1 cellular context compared by ENCODE assay signal in the genomic region with DNA sequence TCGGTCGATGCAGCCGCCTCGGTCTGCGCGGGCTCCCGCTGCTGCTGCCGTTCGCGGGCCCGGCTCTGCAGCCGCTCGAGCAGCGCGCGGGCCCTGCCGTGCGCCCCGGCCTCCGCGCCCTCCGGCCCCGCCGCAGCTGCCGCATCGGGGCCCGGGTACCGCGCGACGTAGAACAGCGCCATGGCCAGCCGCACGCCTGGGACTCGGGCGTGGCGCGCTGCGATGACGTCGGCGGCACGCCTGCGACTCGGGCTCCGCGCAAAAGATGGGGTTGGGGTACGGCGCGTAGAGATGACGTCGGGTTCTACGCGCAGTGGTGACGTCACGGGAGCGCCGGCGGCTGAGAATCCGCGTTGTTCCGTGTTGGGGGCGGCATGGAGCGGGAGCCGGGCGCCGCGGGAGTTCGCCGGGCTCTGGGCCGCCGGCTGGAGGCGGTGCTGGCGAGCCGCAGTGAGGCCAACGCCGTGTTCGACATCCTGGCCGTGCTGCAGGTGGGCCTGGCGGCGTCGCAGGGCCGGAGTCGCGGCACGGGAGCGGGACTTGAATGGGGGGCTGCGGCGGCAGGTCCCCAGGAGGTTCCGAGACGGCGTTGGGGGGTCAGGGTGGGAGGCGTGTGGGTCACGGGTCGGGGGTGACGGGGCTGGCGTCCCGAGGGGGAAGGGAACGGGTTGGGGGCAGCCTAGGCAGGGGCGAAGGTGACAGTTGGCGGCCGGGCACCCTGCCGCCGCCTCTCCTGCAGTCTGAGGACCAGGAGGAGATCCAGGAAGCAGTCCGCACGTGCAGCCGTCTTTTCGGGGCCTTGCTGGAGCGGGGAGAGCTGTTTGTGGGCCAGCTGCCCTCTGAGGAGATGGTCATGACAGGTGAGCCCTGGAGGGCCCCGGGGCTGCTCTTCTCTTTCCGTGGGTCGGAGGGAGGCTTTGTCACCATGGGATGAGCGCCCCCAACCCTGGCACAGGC.
TF ChIP-seq lines count a peak whose summit lies in the region.

TSS of gene DDX51 (minus strand) at position 205 of the 957 bp plus-strand sequence. CDS start at position 182, 23 bp downstream.
TSS of gene NOC4L (plus strand) at position 343 of the 957 bp plus-strand sequence. CDS start at position 375, 32 bp downstream.

TF ChIP-seq in HepG2, 621 proteins besides CTCF, POLR2A, EP300 and RAD21 (continued from another document and continues in another):
- no peak for TF ChIP-seq ZNF326 (CRISPR knock-in tag; IDR thresholded peaks at IDR 0.05; ENCODE audit: borderline replicate concordance)
- no peak for TF ChIP-seq ZNF720 (CRISPR knock-in tag; IDR thresholded peaks at IDR 0.05)
- TF ChIP-seq U2AF2 (IDR thresholded peaks at IDR 0.05; ENCODE audit: low read depth, low read length), result no peak
- TF ChIP-seq ATAD3A (CRISPR knock-in tag; IDR thresholded peaks at IDR 0.05), result 0 out of 2 replicates have a peak, but pooled peaks have one; percentile 70
- no peak for TF ChIP-seq SETDB1 (CRISPR knock-in tag; IDR thresholded peaks at IDR 0.05; ENCODE audit: borderline replicate concordance)
- no peak for TF ChIP-seq ZNF569 (CRISPR knock-in tag; IDR thresholded peaks at IDR 0.05; ENCODE audit: borderline replicate concordance)
- TF ChIP-seq ZNF33A (CRISPR knock-in tag; IDR thresholded peaks at IDR 0.05; ENCODE audit: borderline replicate concordance), result no peak
- no peak for TF ChIP-seq ZNF207 (IDR thresholded peaks at IDR 0.05; ENCODE audit: borderline replicate concordance)
- no peak for TF ChIP-seq ZNF382 (CRISPR knock-in tag; IDR thresholded peaks at IDR 0.05; ENCODE audit: borderline replicate concordance)
- no peak for TF ChIP-seq FOXC1 (CRISPR knock-in tag; IDR thresholded peaks at IDR 0.05; ENCODE audit: borderline replicate concordance)
- no peak for TF ChIP-seq THAP7 (CRISPR knock-in tag; IDR thresholded peaks at IDR 0.05)
- TF ChIP-seq, protein P1, sequence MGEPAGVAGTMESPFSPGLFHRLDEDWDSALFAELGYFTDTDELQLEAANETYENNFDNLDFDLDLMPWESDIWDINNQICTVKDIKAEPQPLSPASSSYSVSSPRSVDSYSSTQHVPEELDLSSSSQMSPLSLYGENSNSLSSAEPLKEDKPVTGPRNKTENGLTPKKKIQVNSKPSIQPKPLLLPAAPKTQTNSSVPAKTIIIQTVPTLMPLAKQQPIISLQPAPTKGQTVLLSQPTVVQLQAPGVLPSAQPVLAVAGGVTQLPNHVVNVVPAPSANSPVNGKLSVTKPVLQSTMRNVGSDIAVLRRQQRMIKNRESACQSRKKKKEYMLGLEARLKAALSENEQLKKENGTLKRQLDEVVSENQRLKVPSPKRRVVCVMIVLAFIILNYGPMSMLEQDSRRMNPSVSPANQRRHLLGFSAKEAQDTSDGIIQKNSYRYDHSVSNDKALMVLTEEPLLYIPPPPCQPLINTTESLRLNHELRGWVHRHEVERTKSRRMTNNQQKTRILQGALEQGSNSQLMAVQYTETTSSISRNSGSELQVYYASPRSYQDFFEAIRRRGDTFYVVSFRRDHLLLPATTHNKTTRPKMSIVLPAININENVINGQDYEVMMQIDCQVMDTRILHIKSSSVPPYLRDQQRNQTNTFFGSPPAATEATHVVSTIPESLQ (CRISPR knock-in tag; conservative IDR thresholded peaks at IDR 0.05), result no peak
- TF ChIP-seq FOXM1 (CRISPR knock-in tag; IDR thresholded peaks at IDR 0.05), result 0 out of 2 replicates have a peak, but pooled peaks have one; percentile 31
- TF ChIP-seq ZFP1 (CRISPR knock-in tag; IDR thresholded peaks at IDR 0.05), result no peak
- TF ChIP-seq ZBTB7B (CRISPR knock-in tag; IDR thresholded peaks at IDR 0.05), result peak; percentile 62; the same call in 1 of the 2 replicates
- peak; percentile 40 for TF ChIP-seq RARA (CRISPR knock-in tag; IDR thresholded peaks at IDR 0.05)
- TF ChIP-seq ZNF512 (CRISPR knock-in tag; IDR thresholded peaks at IDR 0.05), result no peak
- TF ChIP-seq ZNF672 (CRISPR knock-in tag; IDR thresholded peaks at IDR 0.05), result 0 out of 2 replicates have a peak, but pooled peaks have one; percentile 60
- TF ChIP-seq HMG20A (CRISPR knock-in tag; IDR thresholded peaks at IDR 0.05; ENCODE audit: borderline replicate concordance), result no peak
- TF ChIP-seq NR1H2 (CRISPR knock-in tag; IDR thresholded peaks at IDR 0.05; ENCODE audit: borderline replicate concordance, low read depth), result peak; percentile 35; the same call in 1 of the 2 replicates
- no peak for TF ChIP-seq NFRKB (IDR thresholded peaks at IDR 0.05)
- TF ChIP-seq, protein P2, sequence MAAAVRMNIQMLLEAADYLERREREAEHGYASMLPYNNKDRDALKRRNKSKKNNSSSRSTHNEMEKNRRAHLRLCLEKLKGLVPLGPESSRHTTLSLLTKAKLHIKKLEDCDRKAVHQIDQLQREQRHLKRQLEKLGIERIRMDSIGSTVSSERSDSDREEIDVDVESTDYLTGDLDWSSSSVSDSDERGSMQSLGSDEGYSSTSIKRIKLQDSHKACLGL (CRISPR knock-in tag; IDR thresholded peaks at IDR 0.05), result peak; percentile 96
- peak; percentile 64; the same call in 1 of the 2 replicates for TF ChIP-seq THRA (CRISPR knock-in tag; IDR thresholded peaks at IDR 0.05; ENCODE audit: borderline replicate concordance)
- TF ChIP-seq HIC2 (CRISPR knock-in tag; IDR thresholded peaks at IDR 0.05; ENCODE audit: low read depth), result no peak
- TF ChIP-seq MEF2D (CRISPR knock-in tag; IDR thresholded peaks at IDR 0.05), result 0 out of 2 replicates have a peak, but pooled peaks have one; percentile 23
- no peak for TF ChIP-seq SUZ12 (IDR thresholded peaks at IDR 0.05; ENCODE audit: low read depth, low read length)
- TF ChIP-seq ATF7-NPFF (CRISPR knock-in tag; IDR thresholded peaks at IDR 0.05; ENCODE audit: low read depth), result peak; percentile 82
- no peak for TF ChIP-seq ZNF24 (IDR thresholded peaks at IDR 0.05)
- TF ChIP-seq ZNF556 (CRISPR knock-in tag; IDR thresholded peaks at IDR 0.05; ENCODE audit: borderline replicate concordance), result peak; percentile 68; the same call in 1 of the 2 replicates
- TF ChIP-seq, protein P3, sequence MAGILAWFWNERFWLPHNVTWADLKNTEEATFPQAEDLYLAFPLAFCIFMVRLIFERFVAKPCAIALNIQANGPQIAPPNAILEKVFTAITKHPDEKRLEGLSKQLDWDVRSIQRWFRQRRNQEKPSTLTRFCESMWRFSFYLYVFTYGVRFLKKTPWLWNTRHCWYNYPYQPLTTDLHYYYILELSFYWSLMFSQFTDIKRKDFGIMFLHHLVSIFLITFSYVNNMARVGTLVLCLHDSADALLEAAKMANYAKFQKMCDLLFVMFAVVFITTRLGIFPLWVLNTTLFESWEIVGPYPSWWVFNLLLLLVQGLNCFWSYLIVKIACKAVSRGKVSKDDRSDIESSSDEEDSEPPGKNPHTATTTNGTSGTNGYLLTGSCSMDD (CRISPR knock-in tag; IDR thresholded peaks at IDR 0.05), result no peak
- peak; percentile 98 for TF ChIP-seq CREM (IDR thresholded peaks at IDR 0.05)
- TF ChIP-seq CREM (CRISPR knock-in tag; IDR thresholded peaks at IDR 0.05), result peak; percentile 99
- no peak for TF ChIP-seq MZF1 (CRISPR knock-in tag; IDR thresholded peaks at IDR 0.05; ENCODE audit: borderline replicate concordance)
- TF ChIP-seq, protein P4, sequence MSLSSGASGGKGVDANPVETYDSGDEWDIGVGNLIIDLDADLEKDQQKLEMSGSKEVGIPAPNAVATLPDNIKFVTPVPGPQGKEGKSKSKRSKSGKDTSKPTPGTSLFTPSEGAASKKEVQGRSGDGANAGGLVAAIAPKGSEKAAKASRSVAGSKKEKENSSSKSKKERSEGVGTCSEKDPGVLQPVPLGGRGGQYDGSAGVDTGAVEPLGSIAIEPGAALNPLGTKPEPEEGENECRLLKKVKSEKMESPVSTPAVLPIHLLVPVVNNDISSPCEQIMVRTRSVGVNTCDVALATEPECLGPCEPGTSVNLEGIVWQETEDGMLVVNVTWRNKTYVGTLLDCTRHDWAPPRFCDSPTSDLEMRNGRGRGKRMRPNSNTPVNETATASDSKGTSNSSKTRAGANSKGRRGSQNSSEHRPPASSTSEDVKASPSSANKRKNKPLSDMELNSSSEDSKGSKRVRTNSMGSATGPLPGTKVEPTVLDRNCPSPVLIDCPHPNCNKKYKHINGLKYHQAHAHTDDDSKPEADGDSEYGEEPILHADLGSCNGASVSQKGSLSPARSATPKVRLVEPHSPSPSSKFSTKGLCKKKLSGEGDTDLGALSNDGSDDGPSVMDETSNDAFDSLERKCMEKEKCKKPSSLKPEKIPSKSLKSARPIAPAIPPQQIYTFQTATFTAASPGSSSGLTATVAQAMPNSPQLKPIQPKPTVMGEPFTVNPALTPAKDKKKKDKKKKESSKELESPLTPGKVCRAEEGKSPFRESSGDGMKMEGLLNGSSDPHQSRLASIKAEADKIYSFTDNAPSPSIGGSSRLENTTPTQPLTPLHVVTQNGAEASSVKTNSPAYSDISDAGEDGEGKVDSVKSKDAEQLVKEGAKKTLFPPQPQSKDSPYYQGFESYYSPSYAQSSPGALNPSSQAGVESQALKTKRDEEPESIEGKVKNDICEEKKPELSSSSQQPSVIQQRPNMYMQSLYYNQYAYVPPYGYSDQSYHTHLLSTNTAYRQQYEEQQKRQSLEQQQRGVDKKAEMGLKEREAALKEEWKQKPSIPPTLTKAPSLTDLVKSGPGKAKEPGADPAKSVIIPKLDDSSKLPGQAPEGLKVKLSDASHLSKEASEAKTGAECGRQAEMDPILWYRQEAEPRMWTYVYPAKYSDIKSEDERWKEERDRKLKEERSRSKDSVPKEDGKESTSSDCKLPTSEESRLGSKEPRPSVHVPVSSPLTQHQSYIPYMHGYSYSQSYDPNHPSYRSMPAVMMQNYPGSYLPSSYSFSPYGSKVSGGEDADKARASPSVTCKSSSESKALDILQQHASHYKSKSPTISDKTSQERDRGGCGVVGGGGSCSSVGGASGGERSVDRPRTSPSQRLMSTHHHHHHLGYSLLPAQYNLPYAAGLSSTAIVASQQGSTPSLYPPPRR (CRISPR knock-in tag; IDR thresholded peaks at IDR 0.05; ENCODE audit: borderline replicate concordance), result no peak
- TF ChIP-seq NFYB (CRISPR knock-in tag; IDR thresholded peaks at IDR 0.05), result peak; percentile 74
- TF ChIP-seq PATZ1 (CRISPR knock-in tag; IDR thresholded peaks at IDR 0.05), result peak; percentile 78
- TF ChIP-seq LCORL (IDR thresholded peaks at IDR 0.05), result no peak
- TF ChIP-seq LCORL (CRISPR knock-in tag; IDR thresholded peaks at IDR 0.05), result no peak
- TF ChIP-seq KDM3A (CRISPR knock-in tag; IDR thresholded peaks at IDR 0.05; ENCODE audit: low read depth), result peak; percentile 78; the same call in 1 of the 2 replicates
